1 cellular context compared by ENCODE assay signal in genomic region chr7:128116740-128117139, GRCh38.
TF ChIP-seq lines count a peak whose summit lies in the region.

No MANE protein-coding gene starts in this region.

TF ChIP-seq in IMR-90, 13 proteins besides CTCF, POLR2A, EP300 and RAD21 (continued from another document):
- no peak for TF ChIP-seq CHD1 (IDR thresholded peaks at IDR 0.05; ENCODE audit: low read depth, low read length)
- TF ChIP-seq MAZ (IDR thresholded peaks at IDR 0.05; ENCODE audit: borderline replicate concordance, low read depth, low read length) = no peak
- no peak for TF ChIP-seq MXI1 (IDR thresholded peaks at IDR 0.05; ENCODE audit: borderline replicate concordance, low read depth, low read length)
- TF ChIP-seq RCOR1 (IDR thresholded peaks at IDR 0.05; ENCODE audit: insufficient replicate concordance, low read length) = no peak
- no peak for TF ChIP-seq ELK1 (IDR thresholded peaks at IDR 0.05; ENCODE audit: borderline replicate concordance, low read depth, low read length)
- TF ChIP-seq RFX5 (IDR thresholded peaks at IDR 0.05; ENCODE audit: low read depth, low read length) = no peak
- no peak for TF ChIP-seq BHLHE40 (IDR thresholded peaks at IDR 0.05; ENCODE audit: low read depth, low read length)
- TF ChIP-seq NFE2L2 (IDR thresholded peaks at IDR 0.05; ENCODE audit: low read depth, low read length) = no peak
- no peak for TF ChIP-seq FOS (IDR thresholded peaks at IDR 0.05; ENCODE audit: low read depth, low read length)
- no peak for TF ChIP-seq CEBPB (IDR thresholded peaks at IDR 0.05; ENCODE audit: low read depth, low read length)
- no peak for TF ChIP-seq USF2 (IDR thresholded peaks at IDR 0.05; ENCODE audit: low read depth, low read length)
- no peak for TF ChIP-seq SMC3 (IDR thresholded peaks at IDR 0.05; ENCODE audit: low read depth, low read length)
